8 cellular contexts compared by ENCODE assay signal in genomic region chr22:42070517-42071422, GRCh38.
DNase-seq lines count a peak whose midpoint lies in the region; ATAC-seq and TF ChIP-seq lines count a peak whose summit lies in the region.

Gene NAGA, minus strand, starts transcription at chr22:42070812. Its CDS starts 515 bp downstream, at chr22:42070297.

- H3K9me3 Mint-ChIP-seq in activated naive CD4-positive, alpha-beta T cell treated with anti-CD3 and anti-CD28 coated beads, Interleukin-2, amount 50 U/mL, for 24 hours: no peaks in the 10 kb centered on the region

- no peaks in the 10 kb centered on the region for H3K27me3 Mint-ChIP-seq in activated naive CD4-positive, alpha-beta T cell treated with anti-CD3 and anti-CD28 coated beads, Interleukin-2, amount 50 U/mL, for 24 hours

- peak; percentile 96 for DNase-seq in GM10248 (ENCODE audit: extremely low spot score)
- peak; percentile 96 for DNase-seq in NCI-H1105 (lab: John Stamatoyannopoulos, UW)
- peak; percentile 97 for DNase-seq in SKM-1 (lab: John Stamatoyannopoulos, UW; ENCODE audit: unreplicated experiment)
- DNase-seq in globus pallidus (ENCODE audit: low spot score): peak; percentile 93
- peak; percentile 52 to 96 (median 88) for DNase-seq in nucleus accumbens (lab: John Stamatoyannopoulos, UW)
- peak; percentile 93 for DNase-seq in superior temporal gyrus (ENCODE audit: extremely low spot score)

- H3K27ac Mint-ChIP-seq in activated naive CD4-positive, alpha-beta T cell treated with anti-CD3 and anti-CD28 coated beads, Interleukin-2, amount 50 U/mL, for 24 hours: peak within 1 kb of the TSS; percentile 81

- TF ChIP-seq CTCF in GM10248 (IDR thresholded peaks at IDR 0.05; ENCODE audit: control extremely low read depth, extremely low read depth, low read depth, missing control alignments): no peak

- CTCF ChIA-PET in GM10248 (lab: Yijun Ruan, JAX): interaction anchor here (0.9 to 2.0 kb wide), 4 partner anchors 8 to 374 kb away, joined by 3 to 10 read pairs (median 4); partner anchors contain the start of gene SMDT1

- ATAC-seq in HG02623 (IDR thresholded peaks at IDR 0.05; ENCODE audit: unreplicated experiment): peak; percentile 88

- H3K36me3 Mint-ChIP-seq in activated naive CD4-positive, alpha-beta T cell treated with anti-CD3 and anti-CD28 coated beads, Interleukin-2, amount 50 U/mL, for 24 hours: peaks cover 2% of the 10 kb centered on the region

- POLR2A ChIA-PET in GM10248 (lab: Yijun Ruan, JAX): interaction anchor here (0.5 to 1.4 kb wide), 3 partner anchors 9 to 689 kb away, joined by 4 to 6 read pairs (median 5); partner anchors contain the start of gene SMDT1

- H3K4me1 Mint-ChIP-seq in activated naive CD4-positive, alpha-beta T cell treated with anti-CD3 and anti-CD28 coated beads, Interleukin-2, amount 50 U/mL, for 24 hours: peaks cover 44% of the 10 kb centered on the region

- H3K4me3 Mint-ChIP-seq in activated naive CD4-positive, alpha-beta T cell treated with anti-CD3 and anti-CD28 coated beads, Interleukin-2, amount 50 U/mL, for 24 hours: peak within 1 kb of the TSS; percentile 90

Comparison
In these comparisons a context has a peak if more than half of its experiments do, and no peak if none do; other contexts are left out.
1. Peak in every context shown above with its lines: DNase-seq and ATAC-seq.